ENCODE assay signal across 24 cellular contexts in the genomic region with DNA sequence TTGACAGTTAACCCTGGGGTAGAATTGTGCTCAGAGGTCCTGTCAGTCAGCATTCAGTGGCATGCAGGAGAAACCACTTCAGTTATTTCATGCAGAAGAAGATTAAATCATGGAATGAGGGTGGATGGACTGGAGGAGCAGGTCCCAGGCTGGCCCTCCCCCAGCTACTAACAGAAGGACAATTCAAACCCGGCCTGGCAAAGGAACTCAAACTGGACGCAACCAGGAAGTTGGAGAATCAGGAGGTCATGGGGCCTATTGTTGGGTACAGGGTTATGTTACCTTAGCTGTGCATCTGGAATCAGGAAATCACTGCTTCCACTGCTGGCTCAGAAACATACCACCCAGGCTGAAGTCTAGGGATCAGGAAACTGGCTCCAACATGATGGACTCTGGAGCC.
"Had no signal": no experiment of that assay in that cellular context is flagged by ENCODE, and none has a peak within 500 bp of the region (broad histone marks: within the 10 kb centered on the region; RNA-seq: fewer than 3 reads in every experiment).

No MANE protein-coding gene starts in this region.

- FAIRE-seq: astrocyte, pancreas had no signal

- H3K4me3 ChIP-seq: adrenal gland, coronary artery, pancreas, psoas muscle, skin epidermis, stomach, suprapubic skin, transverse colon had no signal

- H3K4me1 ChIP-seq: adrenal gland, pancreas, psoas muscle, stomach, suprapubic skin, transverse colon had no signal

- ATAC-seq: activated T-cell treated with anti-CD3 and anti-CD28 coated beads, Interleukin-2, amount 50 U/mL, for 4 hours; foreskin keratinocyte; left ventricle myocardium superior; psoas muscle; right cardiac atrium; stimulated activated memory B cell treated with anti-CD40 and anti-IgM and Interleukin-4, amounts not matched to agents 10 μg/mL and 1 μg/mL and 100 μg/mL, for 72 hours had no signal

- H3K36me3 ChIP-seq: adrenal gland, pancreas, stomach, suprapubic skin, transverse colon had no signal

- H3K27me3 ChIP-seq: foreskin keratinocyte, pancreas, stomach, suprapubic skin, transverse colon had no signal

- H3K27ac ChIP-seq: adrenal gland, coronary artery, foreskin keratinocyte, pancreas, psoas muscle, skin epidermis, stomach, suprapubic skin, transverse colon had no signal

- H3K9me3 ChIP-seq: adrenal gland, pancreas, psoas muscle, stomach, suprapubic skin, transverse colon had no signal

- DNase-seq: activated CD4-positive, alpha-beta T cell treated with anti-CD3 and anti-CD28 coated beads for 4 hours; activated CD4-positive, alpha-beta T cell treated with anti-CD3 and anti-CD28 coated beads, Interleukin-2, amount 50 U/mL, for 48 hours; activated CD4-positive, CD25-positive, alpha-beta regulatory T cell; activated CD8-positive, alpha-beta memory T cell treated with anti-CD3 and anti-CD28 coated beads, Interleukin-2, amount 50 U/mL, for 48 hours; activated naive CD4-positive, alpha-beta T cell; activated T-cell treated with anti-CD3 and anti-CD28 coated beads, Interleukin-2, amount 50 U/mL, for 4 hours; adrenal gland; endodermal cell; erythroblast; foreskin keratinocyte; immature natural killer cell; left ventricle myocardium superior; pancreas; psoas muscle; right cardiac atrium; stimulated activated CD4-positive, alpha-beta T cell treated with anti-CD3 and anti-CD28 coated beads, Interleukin-2, amount 100 ng/mL, for 24 hours; stomach; T1000; transverse colon had no signal
